Comparison of ENCODE assay signal across 26 cellular contexts in the genomic region with DNA sequence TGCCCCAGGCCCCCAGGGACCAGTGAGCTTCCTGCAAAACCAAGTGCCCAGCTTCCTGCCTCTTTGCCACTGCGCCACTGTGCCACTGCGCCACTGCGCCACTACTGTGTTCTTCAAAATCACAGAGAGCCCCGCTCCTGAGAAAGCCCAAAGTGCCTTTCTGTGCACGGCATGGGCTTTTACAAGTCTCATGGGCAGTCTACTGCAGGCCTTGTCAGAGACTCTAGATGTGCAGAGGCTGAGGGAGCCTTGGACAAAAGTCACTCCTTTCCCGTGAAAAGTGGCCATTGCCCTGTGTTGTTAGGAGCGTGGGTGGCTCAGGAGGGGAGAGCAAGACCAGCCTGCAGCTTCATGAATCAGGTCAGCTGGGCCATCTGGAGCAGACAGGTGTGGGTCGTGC.
"Had no signal": no experiment of that assay in that cellular context is flagged by ENCODE, and none has a peak within 500 bp of the region (broad histone marks: within the 10 kb centered on the region; RNA-seq: fewer than 3 reads in every experiment).

No MANE protein-coding gene starts in this region.

- H3K36me3 ChIP-seq: cardiac muscle cell had no signal

- DNase-seq: activated CD4-positive, alpha-beta memory T cell treated with anti-CD3 and anti-CD28 coated beads for 36 hours; activated CD4-positive, alpha-beta T cell treated with anti-CD3 and anti-CD28 coated beads, Interleukin-2, amount 10 ng/mL, durations not matched to agents 7 days and 5 days; activated CD4-positive, CD25-positive, alpha-beta regulatory T cell; activated CD8-positive, alpha-beta memory T cell treated with anti-CD3 and anti-CD28 coated beads for 24 hours; activated effector memory CD4-positive, alpha-beta T cell treated with anti-CD3 and anti-CD28 coated beads, Interleukin-2, amount 50 U/mL, for 16 hours; activated naive CD4-positive, alpha-beta T cell treated with anti-CD3 and anti-CD28 coated beads for 36 hours; activated T-cell treated with anti-CD3 and anti-CD28 coated beads, Interleukin-2, amount 50 U/mL, for 4 hours; amygdala; brain microvascular endothelial cell; MV-4-11; NCI-H1105; NCI-H1436; NCI-H1694 treated with DMSO at 0.1 percent for 48 hours; NCI-H2029 treated with DMSO at 0.1 percent for 48 hours; NCI-H345; NCI-H510A; NCI-H526 treated with DMSO at 0.1 percent for 48 hours; NCI-H82; PC-3; SHP77 treated with DMSO at 0.1 percent for 48 hours; T1000 had no signal

- H3K27ac ChIP-seq: brain microvascular endothelial cell, cardiac muscle cell, VCaP had no signal

- H3K9me3 ChIP-seq: MG63 had no signal

- H3K27me3 ChIP-seq: brain microvascular endothelial cell, cardiac muscle cell, MG63 had no signal

- FAIRE-seq: RCC 7860, TTC549 had no signal

- H3K4me3 ChIP-seq: cardiac muscle cell, MG63 had no signal

- ATAC-seq: activated T-cell treated with anti-CD3 and anti-CD28 coated beads, Interleukin-2, amount 50 U/mL, for 4 hours; PC-3 had no signal
